Comparison of ENCODE assay signal across 15 cellular contexts in genomic region chr9:71709384-71709783, GRCh38.
"Had no signal": no experiment of that assay in that cellular context is flagged by ENCODE, and none has a peak within 500 bp of the region (broad histone marks: within the 10 kb centered on the region; RNA-seq: fewer than 3 reads in every experiment).

No MANE protein-coding gene starts in this region.

- H3K4me3 Mint-ChIP-seq: naive B cell had no signal

- H3K27me3 Mint-ChIP-seq: naive B cell, progenitor cell of endocrine pancreas had no signal

- H3K4me1 Mint-ChIP-seq: naive B cell had no signal

- DNase-seq: effector memory CD4-positive, alpha-beta T cell; gastrocnemius medialis; heart right ventricle; hypothalamus; kidney glomerular epithelial cell; mesendoderm; naive B cell; right cardiac atrium; small intestine; stimulated activated CD4-positive, alpha-beta T cell treated with anti-CD3 and anti-CD28 coated beads, Interleukin-12 subunit alpha, Interleukin-12 subunit beta, amount 100 ng/mL, for 4 hours; stimulated activated CD4-positive, alpha-beta T cell treated with anti-CD3 and anti-CD28 coated beads, Interleukin-2, amount 100 ng/mL, for 48 hours; stomach; substantia nigra; transverse colon had no signal

- ATAC-seq: gastrocnemius medialis, heart right ventricle had no signal

- H3K9me3 Mint-ChIP-seq: naive B cell had no signal
